Comparison of ENCODE assay signal across 15 cellular contexts in the genomic region with DNA sequence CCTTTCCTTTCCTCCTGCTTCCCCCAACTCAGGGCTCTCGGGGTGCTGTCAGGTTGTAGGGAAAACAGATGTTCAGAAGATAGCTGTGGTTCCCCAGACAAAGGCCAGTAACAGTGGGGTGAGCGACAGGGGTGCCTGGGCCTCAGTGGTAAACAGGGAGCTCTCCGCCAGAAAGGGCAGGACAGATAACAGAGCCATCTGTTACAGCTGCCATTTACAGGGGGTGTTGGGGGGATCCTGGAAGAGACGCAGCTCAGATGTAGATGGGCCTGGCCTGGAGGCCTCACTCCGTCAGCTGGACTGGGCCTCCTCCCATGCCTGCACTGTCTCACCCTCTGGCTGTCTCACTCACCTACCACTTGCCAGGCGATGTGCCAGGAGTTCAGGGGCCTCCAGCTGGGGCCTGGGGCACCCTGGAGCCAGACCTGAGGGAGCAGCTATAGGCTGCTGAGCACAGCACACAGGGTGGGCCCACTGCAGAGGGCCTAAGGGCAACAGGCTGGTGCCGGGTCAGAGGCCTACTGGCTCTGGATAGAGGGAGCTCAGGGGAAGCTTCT. TPM values are rescaled to one million over a fixed set of nuclear protein-coding genes. Genes with fewer than 3 reads are reported as not detected.
A peak's percentile ranks its signal among the peaks of the same experiment; 100 is the strongest.
DNase-seq lines count a peak whose midpoint lies in the region; ATAC-seq lines count a peak whose summit lies in the region.
"Had no signal": no experiment of that assay in that cellular context is flagged by ENCODE, and none has a peak within 500 bp of the region (broad histone marks: within the 10 kb centered on the region; RNA-seq: fewer than 3 reads in every experiment).

No MANE protein-coding gene starts in this region.

- peak; percentile 52 for ATAC-seq in Right ventricle myocardium inferior
- no peak for ATAC-seq in central memory CD8-positive, alpha-beta T cell (replicated peaks; ENCODE audit: extremely low read depth, poor library complexity, severe bottlenecking)
- peak; percentile 4 for ATAC-seq in left colon
- ATAC-seq in GM19452 (IDR thresholded peaks at IDR 0.05; ENCODE audit: unreplicated experiment): no peak

- H3K36me3 Mint-ChIP-seq in central memory CD8-positive, alpha-beta T cell (ENCODE audit: insufficient read depth): peaks cover 36% of the 10 kb centered on the region

- intact Hi-C loops in Right ventricle myocardium inferior (cut with DNase I): no loop called here
- intact Hi-C loops in cardiac septum (cut with DNase I): loop anchor here (5.0 kb wide), 2 partner anchors 98 to 158 kb away; a partner anchor contains a TSS
- intact Hi-C loops in left colon (cut with DNase I, micrococcal nuclease): no loop called here

- H3K27me3 Mint-ChIP-seq in central memory CD8-positive, alpha-beta T cell: no peaks in the 10 kb centered on the region
- H3K27me3 Mint-ChIP-seq: CD8-positive, alpha-beta memory T cell had no signal

- peak overlapping the region; percentile 69 for H3K27ac Mint-ChIP-seq in central memory CD8-positive, alpha-beta T cell (ENCODE audit: low read depth)
- H3K27ac Mint-ChIP-seq: nephron had no signal

- no peak for DNase-seq in Right ventricle myocardium inferior (ENCODE audit: missing footprints)
- no peak for DNase-seq in cardiac septum (ENCODE audit: low spot score)
- DNase-seq in central memory CD8-positive, alpha-beta T cell (ENCODE audit: low spot score in 2 of 2): no peak
- no peak for DNase-seq in left colon
- no peak for DNase-seq in D341Med (ENCODE audit: low spot score)
- no peak for DNase-seq in NCI-H1417 (lab: John Stamatoyannopoulos, UW)
- DNase-seq: activated CD4-positive, alpha-beta T cell treated with anti-CD3 and anti-CD28 coated beads, Interleukin-2, amount 50 U/mL, for 4 hours; activated naive CD4-positive, alpha-beta T cell; CD8-positive, alpha-beta memory T cell; hippocampal formation; kidney; NCI-H2029 treated with DMSO at 0.1 percent for 48 hours; NCI-H510A had no signal

- no peaks in the 10 kb centered on the region for H3K9me3 Mint-ChIP-seq in central memory CD8-positive, alpha-beta T cell
- H3K9me3 Mint-ChIP-seq: CD8-positive, alpha-beta memory T cell; nephron had no signal

- H3K4me3 Mint-ChIP-seq in central memory CD8-positive, alpha-beta T cell: no peak overlapping the region
- H3K4me3 Mint-ChIP-seq: CD8-positive, alpha-beta memory T cell; nephron had no signal

- H3K4me1 Mint-ChIP-seq in central memory CD8-positive, alpha-beta T cell: peaks cover 35% of the 10 kb centered on the region

RNA-seq across cellular contexts. Expression of a gene that starts 16.4 kb away (rescaled TPM):
- 2.8 TPM for total RNA-seq in Right ventricle myocardium inferior
- 3.1 TPM for total RNA-seq in cardiac septum
- total RNA-seq in left colon: 1 to 10 TPM; 1.9 to 2.7 TPM

Comparison
In these comparisons a context has a peak if more than half of its experiments do, and no peak if none do; other contexts are left out.
1. ATAC-seq: peak in Right ventricle myocardium inferior (single experiment) and left colon (single experiment); none in central memory CD8-positive, alpha-beta T cell (single experiment) and GM19452 (single experiment).